Comparison of ENCODE assay signal across 10 cellular contexts in the genomic region with DNA sequence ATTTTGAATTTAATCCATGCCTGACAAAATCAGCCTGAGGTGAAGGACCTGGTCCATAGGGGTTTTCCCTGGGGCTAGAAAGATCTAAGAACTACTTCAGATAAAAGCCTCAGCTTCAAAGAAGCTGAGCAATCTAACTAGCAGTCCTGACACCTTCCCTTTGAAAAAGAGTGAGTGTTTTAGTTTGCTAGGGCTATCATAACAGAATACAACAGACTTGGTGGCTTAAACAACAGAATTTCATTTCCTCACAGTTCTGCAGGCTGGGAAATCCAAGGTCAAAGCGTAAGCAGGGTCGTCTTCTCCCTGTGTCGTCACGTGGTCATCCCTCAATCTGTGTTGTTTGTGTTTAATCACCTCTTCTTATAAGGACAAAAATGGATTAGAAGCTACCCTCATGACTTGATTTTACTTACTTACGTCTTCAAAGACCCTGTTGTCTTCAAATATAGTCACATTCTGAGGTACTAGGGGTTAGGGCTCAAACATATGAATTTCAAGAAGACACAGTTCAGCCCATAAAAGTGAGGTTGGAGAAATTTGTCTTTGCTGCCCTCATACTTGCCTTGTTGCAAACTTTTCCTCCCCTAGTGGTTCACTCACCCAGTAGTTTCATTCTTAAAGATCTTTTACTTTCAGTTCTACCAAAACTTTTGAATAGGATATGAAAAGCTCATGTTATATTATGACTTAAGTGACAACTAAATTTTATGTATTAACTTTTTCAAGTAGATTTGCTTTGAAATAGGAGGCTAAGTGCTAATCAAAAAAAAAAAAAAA.
DNase-seq lines count a peak whose midpoint lies in the region; ATAC-seq and TF ChIP-seq lines count a peak whose summit lies in the region.
"Had no signal": no experiment of that assay in that cellular context is flagged by ENCODE, and none has a peak within 500 bp of the region (broad histone marks: within the 10 kb centered on the region; RNA-seq: fewer than 3 reads in every experiment).

No MANE protein-coding gene starts in this region.

- H3K9me3 ChIP-seq in osteoblast (ENCODE audit: low read depth, low read length) (no peaks in the 10 kb centered on the region), upper lobe of left lung (no peaks in the 10 kb centered on the region)
- H3K9me3 ChIP-seq: pancreas had no signal

- H3K36me3 ChIP-seq in osteoblast (ENCODE audit: insufficient read depth, low read length) (no peaks in the 10 kb centered on the region), upper lobe of left lung (no peaks in the 10 kb centered on the region)
- H3K36me3 ChIP-seq: brain microvascular endothelial cell, pancreas had no signal

- no peak for TF ChIP-seq POLR2A in upper lobe of left lung (IDR thresholded peaks at IDR 0.05)

- no peak for TF ChIP-seq EP300 in upper lobe of left lung (IDR thresholded peaks at IDR 0.05)

- H3K27ac ChIP-seq in osteoblast (ENCODE audit: low read depth, low read length) (no peak overlapping the region), upper lobe of left lung (peak overlapping the region in 2 of 4 donors; percentile 4 to 20)
- H3K27ac ChIP-seq: brain microvascular endothelial cell, pancreas had no signal

- H3K4me2 ChIP-seq in osteoblast (ENCODE audit: insufficient read depth, low read length): peak overlapping the region; percentile 48

- no peaks in the 10 kb centered on the region for H3K27me3 ChIP-seq in osteoblast (ENCODE audit: insufficient read depth, low read length)
- no peaks in the 10 kb centered on the region for H3K27me3 ChIP-seq in upper lobe of left lung
- H3K27me3 ChIP-seq: brain microvascular endothelial cell, pancreas had no signal

- 72 to 78% methylated on average over 5 of the region's 5 CpGs for WGBS in upper lobe of left lung, 2 donors

- ATAC-seq in GM18907 (IDR thresholded peaks at IDR 0.05; ENCODE audit: unreplicated experiment) (peak; percentile 89), GM21786 (IDR thresholded peaks at IDR 0.05; ENCODE audit: unreplicated experiment) (peak; percentile 89), HG03460 (IDR thresholded peaks at IDR 0.05; ENCODE audit: unreplicated experiment) (peak; percentile 82), upper lobe of left lung (ENCODE audit: low FRiP score in 2 of 2) (no peak)

- DNase-seq in osteoblast (ENCODE audit: insufficient read length, low spot score, missing footprints) (no peak), upper lobe of left lung (no peak), epidermal melanocyte (ENCODE audit: insufficient read length, low spot score) (no peak)
- no peak for DNase-seq in activated CD4-positive, CD25-positive, alpha-beta regulatory T cell (lab: John Stamatoyannopoulos, UW)
- DNase-seq: pancreas; stimulated activated CD8-positive, alpha-beta memory T cell treated with anti-CD3 and anti-CD28 coated beads, Interleukin-4, amount 100 ng/mL, for 48 hours had no signal

- H2AFZ ChIP-seq in osteoblast (ENCODE audit: low read length): peak overlapping the region; percentile 51

- peaks cover 3% of the 10 kb centered on the region for H3K4me1 ChIP-seq in osteoblast (ENCODE audit: insufficient read depth, low read length)
- H3K4me1 ChIP-seq in upper lobe of left lung: peaks cover 0 to 2% (median 0%) of the 10 kb centered on the region in 4 donors
- H3K4me1 ChIP-seq: pancreas had no signal

- TF ChIP-seq CTCF in osteoblast (IDR thresholded peaks at IDR 0.05; ENCODE audit: extremely low read depth, low read depth, low read length): peak; percentile 7
- TF ChIP-seq CTCF in upper lobe of left lung (IDR thresholded peaks at IDR 0.05): no peak

- no peaks in the 10 kb centered on the region for H3K79me2 ChIP-seq in osteoblast (ENCODE audit: insufficient read depth, low read length)

- H3K4me3 ChIP-seq in osteoblast (ENCODE audit: insufficient read depth, low read length) (no peak overlapping the region), upper lobe of left lung (no peak overlapping the region)
- H3K4me3 ChIP-seq: pancreas had no signal

- H4K20me1 ChIP-seq in osteoblast (ENCODE audit: insufficient read depth, low read length): no peaks in the 10 kb centered on the region

Comparison
In these comparisons a context has a peak if more than half of its experiments do, and no peak if none do; other contexts are left out.
1. ATAC-seq: peak in GM18907 (single experiment), GM21786 (single experiment) and HG03460 (single experiment); none in upper lobe of left lung (0 of 2).